In the genomic region with DNA sequence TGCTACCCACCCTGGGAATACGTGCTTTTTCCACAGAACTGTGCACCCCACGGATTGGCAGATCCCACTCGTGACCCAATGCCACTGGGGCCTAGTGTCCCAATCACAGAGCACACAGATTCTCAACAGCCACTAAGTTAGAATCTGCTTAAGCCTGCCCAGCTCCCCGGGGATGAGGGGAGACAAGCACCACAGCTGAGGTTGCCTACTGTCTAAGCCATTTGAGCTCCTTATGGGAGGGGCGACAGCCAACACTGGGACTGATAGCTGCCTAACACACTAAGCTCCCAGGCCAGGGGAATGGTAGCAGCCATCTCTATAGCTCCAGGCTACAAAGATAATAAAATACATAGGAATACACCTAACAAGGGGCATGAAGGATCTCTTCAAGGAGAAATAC, we compare ENCODE assay signal across 15 cellular contexts.
"Had no signal": no experiment of that assay in that cellular context is flagged by ENCODE, and none has a peak within 500 bp of the region (broad histone marks: within the 10 kb centered on the region; RNA-seq: fewer than 3 reads in every experiment).

No MANE protein-coding gene starts in this region.

- H3K27ac ChIP-seq: lower lobe of right lung, neutrophil, right atrium auricular region, sigmoid colon had no signal

- H3K4me1 ChIP-seq: lower lobe of right lung, prostate gland, sigmoid colon had no signal

- H3K4me3 ChIP-seq: lower lobe of right lung, prostate gland, right atrium auricular region, sigmoid colon had no signal

- H3K27me3 ChIP-seq: neutrophil, right atrium auricular region, sigmoid colon had no signal

- H3K36me3 ChIP-seq: lower lobe of right lung, neutrophil, prostate gland, right atrium auricular region, sigmoid colon had no signal

- ATAC-seq: effector memory CD8-positive, alpha-beta T cell; left ventricle myocardium superior; lower lobe of right lung; stimulated activated memory B cell treated with anti-CD40 and anti-IgM and Interleukin-4, amounts not matched to agents 10 μg/mL and 1 μg/mL and 100 μg/mL, for 72 hours had no signal

- DNase-seq: cerebellar nuclear complex; cortex of kidney; effector memory CD8-positive, alpha-beta T cell; hypothalamus; immature natural killer cell; islet precursor cell; left ventricle myocardium superior; lower lobe of right lung; natural killer cell; sigmoid colon; stimulated activated CD4-positive, alpha-beta T cell treated with anti-CD3 and anti-CD28 coated beads, Interleukin-4, amount 100 ng/mL, for 4 hours had no signal

- H3K9me3 ChIP-seq: lower lobe of right lung, neutrophil, prostate gland, right atrium auricular region, sigmoid colon had no signal
